In the genomic region with DNA sequence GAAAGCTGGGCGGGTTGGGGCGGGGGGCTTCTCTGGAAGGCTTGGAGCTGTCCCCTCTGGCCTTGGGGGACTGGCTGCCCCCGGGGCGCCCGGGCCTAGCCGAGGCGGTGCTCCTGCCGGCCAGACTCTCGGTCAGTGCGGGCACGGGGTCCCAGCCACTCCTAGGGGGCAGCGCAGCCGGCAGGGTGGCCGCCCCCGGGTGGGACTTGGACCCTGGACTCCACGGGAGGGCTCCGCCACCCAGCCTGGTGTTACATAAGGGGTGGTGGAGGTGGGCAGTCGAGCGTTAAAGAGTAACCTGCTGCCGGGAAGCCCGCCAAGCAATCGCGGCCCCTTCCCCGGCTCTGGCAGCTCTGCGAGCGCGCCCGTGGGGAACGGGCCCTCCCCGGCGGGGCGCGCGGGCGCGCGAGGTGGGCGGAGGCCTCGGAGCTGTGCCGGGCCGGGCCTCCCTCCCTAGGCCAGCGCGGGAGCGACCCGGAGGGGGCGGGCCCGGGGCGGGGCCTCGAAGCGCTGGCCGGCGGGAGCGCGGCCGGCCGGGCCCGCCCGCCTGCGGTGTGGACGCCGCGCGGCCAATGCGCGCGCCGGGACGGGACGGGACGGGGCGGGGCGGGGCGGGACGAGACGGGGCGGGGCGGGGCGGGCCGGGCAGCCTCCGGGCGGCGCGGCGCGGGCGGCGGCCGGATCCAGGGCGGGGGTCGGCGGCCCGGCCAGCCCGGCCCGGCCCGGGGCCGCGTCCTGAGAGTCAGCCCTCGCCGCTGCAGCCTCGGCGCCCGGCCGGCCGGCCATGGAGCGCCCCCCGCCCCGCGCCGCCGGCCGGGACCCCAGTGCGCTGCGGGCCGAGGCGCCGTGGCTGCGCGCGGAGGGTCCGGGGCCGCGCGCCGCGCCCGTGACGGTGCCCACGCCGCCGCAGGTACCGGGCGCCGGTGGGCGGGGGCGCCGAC, we compare ENCODE assay signal across 1 cellular context.
TF ChIP-seq lines count a peak whose summit lies in the region.

A gene with protein sequence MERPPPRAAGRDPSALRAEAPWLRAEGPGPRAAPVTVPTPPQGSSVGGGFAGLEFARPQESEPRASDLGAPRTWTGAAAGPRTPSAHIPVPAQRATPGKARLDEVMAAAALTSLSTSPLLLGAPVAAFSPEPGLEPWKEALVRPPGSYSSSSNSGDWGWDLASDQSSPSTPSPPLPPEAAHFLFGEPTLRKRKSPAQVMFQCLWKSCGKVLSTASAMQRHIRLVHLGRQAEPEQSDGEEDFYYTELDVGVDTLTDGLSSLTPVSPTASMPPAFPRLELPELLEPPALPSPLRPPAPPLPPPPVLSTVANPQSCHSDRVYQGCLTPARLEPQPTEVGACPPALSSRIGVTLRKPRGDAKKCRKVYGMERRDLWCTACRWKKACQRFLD (plus strand): TSS at position 648 of the 941 bp plus-strand sequence. CDS start 137 bp downstream, at position 785.

TF ChIP-seq in A549, 52 proteins besides CTCF, POLR2A, EP300 and RAD21 (continued from another document):
- TF ChIP-seq, protein P1, sequence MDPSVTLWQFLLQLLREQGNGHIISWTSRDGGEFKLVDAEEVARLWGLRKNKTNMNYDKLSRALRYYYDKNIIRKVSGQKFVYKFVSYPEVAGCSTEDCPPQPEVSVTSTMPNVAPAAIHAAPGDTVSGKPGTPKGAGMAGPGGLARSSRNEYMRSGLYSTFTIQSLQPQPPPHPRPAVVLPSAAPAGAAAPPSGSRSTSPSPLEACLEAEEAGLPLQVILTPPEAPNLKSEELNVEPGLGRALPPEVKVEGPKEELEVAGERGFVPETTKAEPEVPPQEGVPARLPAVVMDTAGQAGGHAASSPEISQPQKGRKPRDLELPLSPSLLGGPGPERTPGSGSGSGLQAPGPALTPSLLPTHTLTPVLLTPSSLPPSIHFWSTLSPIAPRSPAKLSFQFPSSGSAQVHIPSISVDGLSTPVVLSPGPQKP (IDR thresholded peaks at IDR 0.05; ENCODE audit: low read depth, low read length) = no peak
